Comparison of ENCODE assay signal across 27 cellular contexts in the genomic region with DNA sequence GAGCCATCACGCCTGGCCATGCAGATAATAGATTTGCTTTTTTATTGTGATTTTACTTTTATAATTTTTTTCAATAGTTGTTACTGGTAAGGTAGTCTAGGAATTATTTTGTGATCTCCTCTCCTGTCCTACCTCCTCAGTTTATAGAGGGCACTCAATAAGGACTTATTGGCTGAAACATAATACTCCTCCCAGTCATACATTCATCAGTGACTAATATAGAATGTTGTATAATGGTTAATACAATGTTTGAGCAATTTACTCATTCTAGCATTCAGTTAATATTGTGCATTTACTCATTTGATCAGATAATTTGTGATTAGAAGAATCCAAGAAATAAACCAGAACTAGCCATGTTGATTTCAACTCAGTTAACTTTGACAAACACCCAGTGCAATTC. TPM values are rescaled to one million over a fixed set of nuclear protein-coding genes. Genes with fewer than 3 reads are reported as not detected.
"Had no signal": no experiment of that assay in that cellular context is flagged by ENCODE, and none has a peak within 500 bp of the region (broad histone marks: within the 10 kb centered on the region; RNA-seq: fewer than 3 reads in every experiment).

No MANE protein-coding gene starts in this region.

- H3K4me1 Mint-ChIP-seq: neural progenitor cell; stimulated activated effector memory CD8-positive, alpha-beta T cell treated with anti-CD3 and anti-CD28 coated beads, Interleukin-12 subunit alpha, Interleukin-12 subunit beta, amount 100 ng/mL, for 72 hours had no signal

- H3K36me3 Mint-ChIP-seq: neural progenitor cell; stimulated activated effector memory CD8-positive, alpha-beta T cell treated with anti-CD3 and anti-CD28 coated beads, Interleukin-12 subunit alpha, Interleukin-12 subunit beta, amount 100 ng/mL, for 72 hours; stimulated activated naive B cell treated with anti-CD40 and anti-IgM and Interleukin-4, amounts not matched to agents 10 μg/mL and 1 μg/mL and 100 μg/mL, for 72 hours had no signal

- H3K79me2 ChIP-seq: parathyroid adenoma had no signal

- H2AFZ ChIP-seq: neural progenitor cell, parathyroid adenoma had no signal

- H3K4me2 ChIP-seq: neural progenitor cell had no signal

- H3K9me3 Mint-ChIP-seq: nephron; neural progenitor cell; stimulated activated effector memory CD8-positive, alpha-beta T cell treated with anti-CD3 and anti-CD28 coated beads, Interleukin-12 subunit alpha, Interleukin-12 subunit beta, amount 100 ng/mL, for 72 hours; stimulated activated naive B cell treated with anti-CD40 and anti-IgM and Interleukin-4, amounts not matched to agents 10 μg/mL and 1 μg/mL and 100 μg/mL, for 72 hours; stimulated activated naive CD8-positive, alpha-beta T cell treated with anti-CD3 and anti-CD28 coated beads, Interleukin-15, Interleukin-2, amounts not matched to agents 100 ng/mL and 50 ng/mL, for 24 hours had no signal

- H3K27ac Mint-ChIP-seq: nephron; neural progenitor cell; progenitor cell of endocrine pancreas; stimulated activated effector memory CD8-positive, alpha-beta T cell treated with anti-CD3 and anti-CD28 coated beads, Interleukin-12 subunit alpha, Interleukin-12 subunit beta, amount 100 ng/mL, for 72 hours; stimulated activated naive B cell treated with anti-CD40 and anti-IgM and Interleukin-4, amounts not matched to agents 10 μg/mL and 1 μg/mL and 100 μg/mL, for 72 hours; stimulated activated naive CD8-positive, alpha-beta T cell treated with anti-CD3 and anti-CD28 coated beads, Interleukin-15, Interleukin-2, amounts not matched to agents 100 ng/mL and 50 ng/mL, for 24 hours had no signal

- H3K27ac ChIP-seq: neural progenitor cell, ovary, parathyroid adenoma, psoas muscle, right lobe of liver, sigmoid colon, stomach, thoracic aorta, thyroid gland, tibial nerve, vagina had no signal

- H3K4me1 ChIP-seq: parathyroid adenoma, sigmoid colon, vagina had no signal

- H3K36me3 ChIP-seq: neural progenitor cell, ovary, right lobe of liver, sigmoid colon, stomach, thoracic aorta, thyroid gland, tibial nerve, upper lobe of left lung, vagina had no signal

- H3K9ac ChIP-seq: neural progenitor cell, parathyroid adenoma had no signal

- ATAC-seq: psoas muscle; right cardiac atrium; right lobe of liver; stimulated activated effector memory CD8-positive, alpha-beta T cell treated with anti-CD3 and anti-CD28 coated beads, Interleukin-12 subunit alpha, Interleukin-12 subunit beta, amount 100 ng/mL, for 72 hours; stimulated activated naive B cell treated with anti-CD40 and anti-IgM and Interleukin-4, amounts not matched to agents 10 μg/mL and 1 μg/mL and 100 μg/mL, for 72 hours had no signal

- H3K4me3 Mint-ChIP-seq: nephron; neural progenitor cell; stimulated activated effector memory CD8-positive, alpha-beta T cell treated with anti-CD3 and anti-CD28 coated beads, Interleukin-12 subunit alpha, Interleukin-12 subunit beta, amount 100 ng/mL, for 72 hours; stimulated activated naive B cell treated with anti-CD40 and anti-IgM and Interleukin-4, amounts not matched to agents 10 μg/mL and 1 μg/mL and 100 μg/mL, for 72 hours; stimulated activated naive CD8-positive, alpha-beta T cell treated with anti-CD3 and anti-CD28 coated beads, Interleukin-15, Interleukin-2, amounts not matched to agents 100 ng/mL and 50 ng/mL, for 24 hours had no signal

- H3K27me3 Mint-ChIP-seq: stimulated activated naive B cell treated with anti-CD40 and anti-IgM and Interleukin-4, amounts not matched to agents 10 μg/mL and 1 μg/mL and 100 μg/mL, for 72 hours had no signal

- H3K4me3 ChIP-seq: neural progenitor cell, ovary, psoas muscle, right lobe of liver, sigmoid colon, stomach, thoracic aorta, thyroid gland, tibial nerve, upper lobe of left lung, vagina had no signal

- H3K9me3 ChIP-seq: ovary, psoas muscle, right lobe of liver, sigmoid colon, stomach, thoracic aorta, thyroid gland, tibial nerve, upper lobe of left lung, vagina had no signal

- H3K27me3 ChIP-seq: neural progenitor cell, ovary, right lobe of liver, sigmoid colon, stomach, thyroid gland, tibial nerve, upper lobe of left lung, vagina had no signal

- DNase-seq: occipital lobe; ovary; posterior cingulate gyrus; psoas muscle; right cardiac atrium; right lobe of liver; sigmoid colon; small intestine; stimulated activated CD4-positive, alpha-beta T cell treated with anti-CD3 and anti-CD28 coated beads, Interleukin-15, amount 100 ng/mL, for 24 hours; stimulated activated CD4-positive, alpha-beta T cell treated with anti-CD3 and anti-CD28 coated beads, Interleukin-2, amount 100 ng/mL, for 24 hours; stimulated activated CD4-positive, alpha-beta T cell treated with anti-CD3 and anti-CD28 coated beads, Interleukin-2, amount 100 ng/mL, for 48 hours; stimulated activated CD4-positive, alpha-beta T cell treated with anti-CD3 and anti-CD28 coated beads, Interleukin-4, amount 100 ng/mL, for 24 hours; stimulated activated naive B cell treated with anti-CD40 and anti-IgM and Interleukin-4, amounts not matched to agents 10 μg/mL and 1 μg/mL and 100 μg/mL, for 72 hours; stimulated activated naive CD4-positive, alpha-beta T cell treated with Interleukin-2 at 50 U/mL for 16 hours; stomach; thyroid gland; trophoblast cell; upper lobe of left lung had no signal

RNA-seq across cellular contexts. Expression of gene CNRIP1, which starts 41.6 kb away (rescaled TPM):
- total RNA-seq: progenitor cell of endocrine pancreas had no signal
